Comparison of ENCODE assay signal across 17 cellular contexts in the genomic region with DNA sequence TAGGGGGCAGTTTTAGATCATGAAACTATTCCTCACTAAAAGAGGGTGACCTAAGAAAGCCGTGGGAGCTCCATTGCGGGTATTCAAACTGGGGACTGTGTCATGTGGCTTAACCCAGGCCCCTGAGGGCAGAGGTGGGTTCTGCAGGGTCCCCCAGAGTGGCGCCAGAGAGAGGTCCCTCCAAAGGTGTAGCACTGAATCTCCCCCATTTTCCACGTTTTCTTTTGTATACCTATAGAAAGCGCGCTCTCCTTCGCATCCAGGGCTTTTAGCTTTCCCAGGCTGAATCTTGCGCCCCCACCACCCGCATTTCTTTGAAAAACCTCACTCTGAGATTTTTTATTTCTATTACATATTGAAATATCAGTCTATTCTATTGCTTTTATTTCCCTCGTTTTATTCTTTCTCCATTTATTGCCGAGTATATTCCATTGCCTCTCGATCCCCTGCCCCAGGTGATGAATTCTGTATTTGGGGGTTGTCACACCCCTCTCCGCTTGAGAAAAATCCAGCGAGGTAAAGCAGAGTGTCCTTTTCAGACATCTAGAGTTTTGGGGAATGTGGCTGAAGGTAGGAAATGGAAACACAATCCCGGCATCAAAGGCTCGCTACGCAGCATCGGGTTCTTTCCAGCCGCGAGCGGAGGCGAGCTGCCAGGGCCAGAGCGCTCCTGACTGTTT. TPM values are rescaled to one million over a fixed set of nuclear protein-coding genes. Genes with fewer than 3 reads are reported as not detected.
DNase-seq lines count a peak whose midpoint lies in the region; ATAC-seq, FAIRE-seq and TF ChIP-seq lines count a peak whose summit lies in the region.
"Had no signal": no experiment of that assay in that cellular context is flagged by ENCODE, and none has a peak within 500 bp of the region (broad histone marks: within the 10 kb centered on the region; RNA-seq: fewer than 3 reads in every experiment).

No MANE protein-coding gene starts in this region.

- TF ChIP-seq EP300 in A549 (IDR thresholded peaks at IDR 0.05), result no peak

- H3K4me3 Mint-ChIP-seq in IgD-negative memory B cell, result peak overlapping the region in 2 of 4 donors; percentile 60 to 68
- peak overlapping the region; percentile 64 to 84 (median 79) for H3K4me3 Mint-ChIP-seq in brain
- H3K4me3 Mint-ChIP-seq: activated CD4-positive, alpha-beta memory T cell treated with anti-CD3 and anti-CD28 coated beads, Interleukin-2, amount 10 ng/mL, durations not matched to agents 7 days and 5 days; activated naive CD8-positive, alpha-beta T cell treated with anti-CD3 and anti-CD28 coated beads for 36 hours; dendritic cell treated with granulocyte-macrophage colony-stimulating factor and Interleukin-4, amounts not matched to agents 40 ng/mL and 50 ng/mL, for 4 days; stimulated activated naive CD8-positive, alpha-beta T cell treated with anti-CD3 and anti-CD28 coated beads, Interleukin-15, Interleukin-2, amounts not matched to agents 100 ng/mL and 50 ng/mL, for 24 hours had no signal

- CTCF ChIA-PET in A549 (lab: Yijun Ruan, JAX), result interaction anchor here (0.7 to 3.6 kb wide), 7 partner anchors 10 to 192 kb away, joined by 3 to 18 read pairs (median 4); partner anchors contain the start of gene HOXC8

- no peak overlapping the region for H3K14ac ChIP-seq in neuronal stem cell (ENCODE audit: low read length)

- no peaks in the 10 kb centered on the region for H3K79me1 ChIP-seq in neuronal stem cell (ENCODE audit: low read depth, low read length)

- peak overlapping the region; percentile 59 to 72 for H3K27ac ChIP-seq in A549
- no peak overlapping the region for H3K27ac ChIP-seq in neuronal stem cell (replicated peaks; ENCODE audit: low read length)
- no peak overlapping the region for H3K27ac ChIP-seq in kidney (ENCODE audit: low read depth in 2 of 2, low read length in 2 of 2)
- H3K27ac ChIP-seq: brain microvascular endothelial cell, epithelial cell of prostate, left ventricle myocardium inferior had no signal

- no peak for ATAC-seq in A549
- ATAC-seq in GM21526 (IDR thresholded peaks at IDR 0.05; ENCODE audit: low FRiP score, unreplicated experiment), result no peak

- DNase-seq in A549 (ENCODE audit: low read depth in 1 of 2, low spot score in 1 of 2), result no peak
- no peak for DNase-seq in neuronal stem cell (ENCODE audit: low spot score)
- DNase-seq in NOMO-1 treated with DMSO at 0.1 percent for 48 hours (lab: John Stamatoyannopoulos, UW; ENCODE audit: unreplicated experiment), result no peak
- DNase-seq in EL, result no peak
- DNase-seq in kidney, result no peak
- DNase-seq: activated CD4-positive, alpha-beta memory T cell treated with anti-CD3 and anti-CD28 coated beads, Interleukin-2, amount 10 ng/mL, durations not matched to agents 7 days and 5 days; left ventricle myocardium inferior; posterior cingulate gyrus had no signal

- H3K4me1 ChIP-seq in A549 (peaks cover 20% of the 10 kb centered on the region; the same call in 2 of the 3 replicates), neuronal stem cell (ENCODE audit: control insufficient read depth in 2 of 2, insufficient read depth in 1 of 2, low read depth in 1 of 2, low read length in 2 of 2) (no peaks in the 10 kb centered on the region), kidney (ENCODE audit: control insufficient read depth in 1 of 2, insufficient read depth in 1 of 2, low read depth in 1 of 2, low read length in 2 of 2) (peaks cover 0 to 2% of the 10 kb centered on the region in 2 donors)

- H3K9ac ChIP-seq in neuronal stem cell (ENCODE audit: low read depth, low read length, poor library complexity) (no peak overlapping the region), kidney (ENCODE audit: low read length in 2 of 2) (no peak overlapping the region)

- no peak overlapping the region for H3K23ac ChIP-seq in neuronal stem cell (ENCODE audit: low read depth, low read length, poor library complexity)

- H2BK12ac ChIP-seq in neuronal stem cell (ENCODE audit: low read length), result no peak overlapping the region

- H3K36me3 ChIP-seq in neuronal stem cell (replicated peaks in 1 of 2; ENCODE audit: control insufficient read depth in 2 of 2, insufficient read depth in 2 of 2, low read length in 2 of 2) (no peaks in the 10 kb centered on the region), kidney (ENCODE audit: control insufficient read depth in 1 of 2, insufficient read depth in 2 of 2, low read length in 2 of 2) (no peaks in the 10 kb centered on the region)
- H3K36me3 ChIP-seq: brain microvascular endothelial cell, left ventricle myocardium inferior had no signal

- H2BK15ac ChIP-seq in neuronal stem cell (ENCODE audit: low read length), result no peak overlapping the region

- H3K36me3 Mint-ChIP-seq in IgD-negative memory B cell (no peaks in the 10 kb centered on the region), brain (no peaks in the 10 kb centered on the region)
- H3K36me3 Mint-ChIP-seq: activated naive CD8-positive, alpha-beta T cell treated with anti-CD3 and anti-CD28 coated beads for 36 hours had no signal

- H3K4me1 Mint-ChIP-seq in IgD-negative memory B cell (peaks cover 12 to 26% (median 13%) of the 10 kb centered on the region in 3 donors), brain (peaks cover 10% of the 10 kb centered on the region)
- H3K4me1 Mint-ChIP-seq: activated CD4-positive, alpha-beta memory T cell treated with anti-CD3 and anti-CD28 coated beads, Interleukin-2, amount 10 ng/mL, durations not matched to agents 7 days and 5 days had no signal

- no peaks in the 10 kb centered on the region for H3K9me3 ChIP-seq in A549
- H3K9me3 ChIP-seq in neuronal stem cell (replicated peaks in 1 of 2; ENCODE audit: control insufficient read depth in 2 of 2, insufficient read depth in 1 of 2, low read depth in 1 of 2, low read length in 2 of 2), result peaks cover 0 to 7% of the 10 kb centered on the region in 2 donors
- H3K9me3 ChIP-seq in kidney (ENCODE audit: control insufficient read depth in 1 of 2, low read length in 2 of 2), result no peaks in the 10 kb centered on the region
- H3K9me3 ChIP-seq: left ventricle myocardium inferior had no signal

- TF ChIP-seq CTCF in A549 (IDR thresholded peaks at IDR 0.05) (no peak), brain (conservative IDR thresholded peaks at IDR 0.05) (no peak), kidney (IDR thresholded peaks at IDR 0.05; ENCODE audit: borderline replicate concordance, extremely low read depth, insufficient read depth) (no peak)

- H3K4me3 ChIP-seq in A549, result peak overlapping the region; percentile 46
- no peak overlapping the region for H3K4me3 ChIP-seq in neuronal stem cell (ENCODE audit: low read length in 2 of 2)
- H3K4me3 ChIP-seq in kidney (ENCODE audit: low read length in 2 of 2), result no peak overlapping the region

- POLR2A ChIA-PET in A549 (lab: Yijun Ruan, JAX), result interaction anchor here (0.5 to 1.0 kb wide), 5 partner anchors 8 to 169 kb away, joined by 3 to 5 read pairs (median 3); partner anchors contain the start of gene HOXC10

- H3K27ac Mint-ChIP-seq in IgD-negative memory B cell (peak overlapping the region; percentile 56 to 95 (median 62)), brain (no peak overlapping the region)
- H3K27ac Mint-ChIP-seq: activated CD4-positive, alpha-beta memory T cell treated with anti-CD3 and anti-CD28 coated beads, Interleukin-2, amount 10 ng/mL, durations not matched to agents 7 days and 5 days; activated naive CD8-positive, alpha-beta T cell treated with anti-CD3 and anti-CD28 coated beads for 36 hours; dendritic cell treated with granulocyte-macrophage colony-stimulating factor and Interleukin-4, amounts not matched to agents 40 ng/mL and 50 ng/mL, for 4 days; stimulated activated naive CD8-positive, alpha-beta T cell treated with anti-CD3 and anti-CD28 coated beads, Interleukin-15, Interleukin-2, amounts not matched to agents 100 ng/mL and 50 ng/mL, for 24 hours had no signal

- intact Hi-C loops in kidney (cut with DNase I), result no loop called here

- H2BK120ac ChIP-seq in neuronal stem cell (ENCODE audit: low read depth, low read length), result no peak overlapping the region

- H4K91ac ChIP-seq in neuronal stem cell (ENCODE audit: low read depth, low read length, poor library complexity), result no peak overlapping the region

- H4K8ac ChIP-seq in neuronal stem cell (ENCODE audit: low read depth, low read length), result no peak overlapping the region

- WGBS in A549 (ENCODE audit: missing lambda C conversion rate), result 58% methylated on average over 23 of the region's 23 CpGs
- no CpG with 5 or more reads among the region's 23 CpGs for WGBS in neuronal stem cell (ENCODE audit: extremely low coverage in 2 of 2, insufficient read length in 2 of 2, insufficient replicate concordance in 1 of 2), 2 donors

- FAIRE-seq in A549 (lab: Jason Lieb, UNC), result no peak
- FAIRE-seq in kidney (lab: Jason Lieb, UNC), result no peak
- FAIRE-seq: frontal cortex had no signal

- no peak overlapping the region for H3K4ac ChIP-seq in neuronal stem cell (ENCODE audit: low read length)

- H3K9me3 Mint-ChIP-seq in IgD-negative memory B cell (peaks cover 0 to 2% (median 1%) of the 10 kb centered on the region in 3 donors), brain (peaks cover 0 to 17% (median 4%) of the 10 kb centered on the region in 5 experiments)
- H3K9me3 Mint-ChIP-seq: activated CD4-positive, alpha-beta memory T cell treated with anti-CD3 and anti-CD28 coated beads, Interleukin-2, amount 10 ng/mL, durations not matched to agents 7 days and 5 days; activated naive CD8-positive, alpha-beta T cell treated with anti-CD3 and anti-CD28 coated beads for 36 hours; dendritic cell treated with granulocyte-macrophage colony-stimulating factor and Interleukin-4, amounts not matched to agents 40 ng/mL and 50 ng/mL, for 4 days; stimulated activated naive CD8-positive, alpha-beta T cell treated with anti-CD3 and anti-CD28 coated beads, Interleukin-15, Interleukin-2, amounts not matched to agents 100 ng/mL and 50 ng/mL, for 24 hours had no signal

- no peak for TF ChIP-seq POLR2A in A549 (IDR thresholded peaks at IDR 0.05; ENCODE audit: low read length)

- H3K18ac ChIP-seq in neuronal stem cell (ENCODE audit: low read length), result no peak overlapping the region

- no peak overlapping the region for H2BK5ac ChIP-seq in neuronal stem cell (ENCODE audit: low read length)

- peak overlapping the region; percentile 68 for H2AFZ ChIP-seq in neuronal stem cell (ENCODE audit: low read length)

- TF ChIP-seq RAD21 in A549 (conservative IDR thresholded peaks at IDR 0.05 in 1 of 2, IDR thresholded peaks at IDR 0.05 in 1 of 2), result no peak

- peak overlapping the region; percentile 70 for H3K4me2 ChIP-seq in A549
- H3K4me2 ChIP-seq in neuronal stem cell (ENCODE audit: insufficient read depth, low read length, poor library complexity, severe bottlenecking), result no peak overlapping the region

- H2AK5ac ChIP-seq in neuronal stem cell (ENCODE audit: low read depth, low read length), result no peak overlapping the region

- H3K27me3 ChIP-seq in neuronal stem cell (ENCODE audit: control insufficient read depth in 3 of 3, insufficient read depth in 3 of 3, low read depth in 1 of 3, low read length in 3 of 3), result peaks cover 69 to 99% (median 95%) of the 10 kb centered on the region in 3 experiments

- peaks cover 60% of the 10 kb centered on the region for H3K27me3 Mint-ChIP-seq in IgD-negative memory B cell
- peaks cover 100% of the 10 kb centered on the region for H3K27me3 Mint-ChIP-seq in brain

RNA-seq across cellular contexts. Expression of gene HOXC13, which starts 0.9 kb away (rescaled TPM):
- polyA plus RNA-seq in A549 (2011; rRNA removed) (3.9 and 6.4 TPM in 2 replicates), A549 (2017; fragmentation: RNase III; extraction: RNeasy Plus Mini Kit Qiagen cat#74134 plus additional on column Dnase treatment) (6.5 to 9.3 TPM (median 7.5 TPM) in 3 replicates), IgD-negative memory B cell (not detected), brain (ENCODE audit: insufficient read depth, low read depth, low replicate concordance) (not detected), kidney (ENCODE audit: insufficient read depth, low read depth, low replicate concordance) (not detected)
- 7.2 and 8.4 TPM in 2 replicates for polyA plus RNA-seq in A549 (2012; cell fraction: cytosol; rRNA removed)
- 5.6 and 6.1 TPM in 2 replicates for polyA plus RNA-seq in A549 (2012; cell fraction: nucleus; rRNA removed)
- polyA minus RNA-seq in A549 (2011; rRNA and poly(A)+ RNA removed), result 4.0 and 4.3 TPM in 2 replicates
- not detected for polyA plus RNA-seq in neuronal stem cell (2013, experiment 1 of 2)
- polyA plus RNA-seq in neuronal stem cell (2013, experiment 2 of 2), result 0.01 TPM
- not detected for total RNA-seq in kidney
- total RNA-seq: activated CD4-positive, alpha-beta memory T cell treated with anti-CD3 and anti-CD28 coated beads, Interleukin-2, amount 10 ng/mL, durations not matched to agents 7 days and 5 days; activated naive CD8-positive, alpha-beta T cell treated with anti-CD3 and anti-CD28 coated beads for 36 hours; frontal cortex; left ventricle myocardium inferior had no signal

RNA-seq across cellular contexts. Expression of gene HOXC12, which starts 17.0 kb away (rescaled TPM):
- polyA plus RNA-seq in A549 (2011; rRNA removed) (not detected in 2 replicates), A549 (2017; fragmentation: RNase III; extraction: RNeasy Plus Mini Kit Qiagen cat#74134 plus additional on column Dnase treatment) (not detected in 3 replicates), IgD-negative memory B cell (not detected), brain (ENCODE audit: insufficient read depth, low read depth, low replicate concordance) (not detected), kidney (ENCODE audit: insufficient read depth, low read depth, low replicate concordance) (not detected)
- 0.01 TPM in 1 of 2 replicates, not detected in the other for polyA plus RNA-seq in A549 (2012; cell fraction: cytosol; rRNA removed)
- polyA plus RNA-seq in A549 (2012; cell fraction: nucleus; rRNA removed), result 0.05 TPM in 1 of 2 replicates, not detected in the other
- 0.08 TPM in 1 of 2 replicates, not detected in the other for polyA minus RNA-seq in A549 (2011; rRNA and poly(A)+ RNA removed)
- not detected for polyA plus RNA-seq in neuronal stem cell (2013, experiment 1 of 2)
- polyA plus RNA-seq in neuronal stem cell (2013, experiment 2 of 2), result not detected
- not detected for total RNA-seq in kidney
- total RNA-seq: activated CD4-positive, alpha-beta memory T cell treated with anti-CD3 and anti-CD28 coated beads, Interleukin-2, amount 10 ng/mL, durations not matched to agents 7 days and 5 days; activated naive CD8-positive, alpha-beta T cell treated with anti-CD3 and anti-CD28 coated beads for 36 hours; frontal cortex; left ventricle myocardium inferior had no signal

RNA-seq across cellular contexts. Expression of gene HOXC11, which starts 35.2 kb away (rescaled TPM):
- polyA plus RNA-seq in A549 (2011; rRNA removed), result 0.58 and 0.73 TPM in 2 replicates
- polyA plus RNA-seq in A549 (2012; cell fraction: cytosol; rRNA removed), result 0.28 and 0.41 TPM in 2 replicates
- 0.40 and 0.78 TPM in 2 replicates for polyA plus RNA-seq in A549 (2012; cell fraction: nucleus; rRNA removed)
- 0.45 to 0.54 TPM (median 0.45 TPM) in 3 replicates for polyA plus RNA-seq in A549 (2017; fragmentation: RNase III; extraction: RNeasy Plus Mini Kit Qiagen cat#74134 plus additional on column Dnase treatment)
- 0.15 and 0.29 TPM in 2 replicates for polyA minus RNA-seq in A549 (2011; rRNA and poly(A)+ RNA removed)
- not detected for polyA plus RNA-seq in IgD-negative memory B cell
- polyA plus RNA-seq in brain (ENCODE audit: insufficient read depth, low read depth, low replicate concordance), result not detected
- not detected for polyA plus RNA-seq in neuronal stem cell (2013, experiment 1 of 2)
- polyA plus RNA-seq in neuronal stem cell (2013, experiment 2 of 2), result not detected
- total RNA-seq in kidney, result 1.4 TPM
- 0.75 TPM for polyA plus RNA-seq in kidney (ENCODE audit: insufficient read depth, low read depth, low replicate concordance)
- total RNA-seq: activated CD4-positive, alpha-beta memory T cell treated with anti-CD3 and anti-CD28 coated beads, Interleukin-2, amount 10 ng/mL, durations not matched to agents 7 days and 5 days; activated naive CD8-positive, alpha-beta T cell treated with anti-CD3 and anti-CD28 coated beads for 36 hours; frontal cortex; left ventricle myocardium inferior had no signal

RNA-seq across cellular contexts. Expression of gene HOTAIR, which starts 37.0 kb away (rescaled TPM):
- polyA plus RNA-seq in A549 (2011; rRNA removed), result 0.34 and 0.67 TPM in 2 replicates
- polyA plus RNA-seq in A549 (2012; cell fraction: cytosol; rRNA removed), result 0.13 and 0.19 TPM in 2 replicates
- polyA plus RNA-seq in A549 (2012; cell fraction: nucleus; rRNA removed), result 0.12 and 0.23 TPM in 2 replicates
- 0.35 to 0.71 TPM (median 0.71 TPM) in 3 replicates for polyA plus RNA-seq in A549 (2017; fragmentation: RNase III; extraction: RNeasy Plus Mini Kit Qiagen cat#74134 plus additional on column Dnase treatment)
- 0.15 and 0.17 TPM in 2 replicates for polyA minus RNA-seq in A549 (2011; rRNA and poly(A)+ RNA removed)
- not detected for polyA plus RNA-seq in IgD-negative memory B cell
- not detected for polyA plus RNA-seq in brain (ENCODE audit: insufficient read depth, low read depth, low replicate concordance)
- not detected for polyA plus RNA-seq in neuronal stem cell (2013, experiment 1 of 2)
- polyA plus RNA-seq in neuronal stem cell (2013, experiment 2 of 2), result not detected
- total RNA-seq in kidney, result 0.76 TPM
- polyA plus RNA-seq in kidney (ENCODE audit: insufficient read depth, low read depth, low replicate concordance), result 0.52 TPM
- total RNA-seq: activated CD4-positive, alpha-beta memory T cell treated with anti-CD3 and anti-CD28 coated beads, Interleukin-2, amount 10 ng/mL, durations not matched to agents 7 days and 5 days; activated naive CD8-positive, alpha-beta T cell treated with anti-CD3 and anti-CD28 coated beads for 36 hours; frontal cortex; left ventricle myocardium inferior had no signal

RNA-seq across cellular contexts. Expression of gene HOXC10, which starts 47.2 kb away (rescaled TPM):
- 2.5 and 2.9 TPM in 2 replicates for polyA plus RNA-seq in A549 (2011; rRNA removed)
- polyA plus RNA-seq in A549 (2012; cell fraction: cytosol; rRNA removed), result 2.3 and 2.4 TPM in 2 replicates
- 1.7 and 2.0 TPM in 2 replicates for polyA plus RNA-seq in A549 (2012; cell fraction: nucleus; rRNA removed)
- polyA plus RNA-seq in A549 (2017; fragmentation: RNase III; extraction: RNeasy Plus Mini Kit Qiagen cat#74134 plus additional on column Dnase treatment), result 2.1 to 4.3 TPM (median 3.2 TPM) in 3 replicates
- polyA minus RNA-seq in A549 (2011; rRNA and poly(A)+ RNA removed), result 0.54 and 1.4 TPM in 2 replicates
- polyA plus RNA-seq in IgD-negative memory B cell, result not detected
- not detected for polyA plus RNA-seq in brain (ENCODE audit: insufficient read depth, low read depth, low replicate concordance)
- polyA plus RNA-seq in neuronal stem cell (2013, experiment 1 of 2), result not detected
- polyA plus RNA-seq in neuronal stem cell (2013, experiment 2 of 2), result not detected
- 50.7 TPM for total RNA-seq in kidney
- polyA plus RNA-seq in kidney (ENCODE audit: insufficient read depth, low read depth, low replicate concordance), result 49.7 TPM
- total RNA-seq: activated CD4-positive, alpha-beta memory T cell treated with anti-CD3 and anti-CD28 coated beads, Interleukin-2, amount 10 ng/mL, durations not matched to agents 7 days and 5 days; activated naive CD8-positive, alpha-beta T cell treated with anti-CD3 and anti-CD28 coated beads for 36 hours; frontal cortex; left ventricle myocardium inferior had no signal

Comparison
In these comparisons a context has a peak if more than half of its experiments do, and no peak if none do; other contexts are left out.
1. H3K27ac ChIP-seq: peak in A549 (2 of 2); none in neuronal stem cell (single experiment) and kidney (0 of 2).
2. H3K27ac Mint-ChIP-seq: peak in IgD-negative memory B cell (3 of 3); none in brain (0 of 5).